17 cellular contexts compared by ENCODE assay signal in genomic region chr12:57775563-57776246, GRCh38. TPM values are rescaled to one million over a fixed set of nuclear protein-coding genes. Genes with fewer than 3 reads are reported as not detected.
A peak's percentile ranks its signal among the peaks of the same experiment; 100 is the strongest.
DNase-seq lines count a peak whose midpoint lies in the region; ATAC-seq and TF ChIP-seq lines count a peak whose summit lies in the region.
"Had no signal": no experiment of that assay in that cellular context is flagged by ENCODE, and none has a peak within 500 bp of the region (broad histone marks: within the 10 kb centered on the region; RNA-seq: fewer than 3 reads in every experiment).

No MANE protein-coding gene starts in this region.

- DNase-seq in CD4-positive, alpha-beta T cell = no peak
- DNase-seq in SJSA1 (ENCODE audit: low read depth in 1 of 2, low spot score in 2 of 2) = peak; percentile 71 to 79
- peak; percentile 27 for DNase-seq in iPS-NIHi7 (ENCODE audit: extremely low spot score)
- DNase-seq in GM19238 (ENCODE audit: insufficient read length, low spot score) = no peak
- no peak for DNase-seq in NCI-H345 treated with DMSO at 0.1 percent for 48 hours (lab: John Stamatoyannopoulos, UW; ENCODE audit: unreplicated experiment)
- DNase-seq in cerebellar cortex (ENCODE audit: low spot score) = no peak
- DNase-seq: activated CD4-positive, alpha-beta T cell treated with anti-CD3 and anti-CD28 coated beads, Interleukin-2, amount 50 U/mL, for 4 hours; activated naive CD8-positive, alpha-beta T cell treated with anti-CD3 and anti-CD28 coated beads, Interleukin-2, amount 10 ng/mL, durations not matched to agents 7 days and 5 days; effector memory CD4-positive, alpha-beta T cell; NCI-H1092 treated with DMSO at 0.1 percent for 48 hours; right cardiac atrium; SHP77 treated with DMSO at 0.1 percent for 48 hours had no signal

- peaks cover 7% of the 10 kb centered on the region for H3K36me3 Mint-ChIP-seq in CD4-positive, alpha-beta T cell (ENCODE audit: low read depth)

- H3K27me3 Mint-ChIP-seq in CD4-positive, alpha-beta T cell = no peaks in the 10 kb centered on the region
- H3K27me3 Mint-ChIP-seq: activated naive CD8-positive, alpha-beta T cell treated with anti-CD3 and anti-CD28 coated beads, Interleukin-2, amount 10 ng/mL, durations not matched to agents 7 days and 5 days had no signal

- intact Hi-C loops in CD4-positive, alpha-beta T cell (cut with DNase I, micrococcal nuclease) = no loop called here

- no peaks in the 10 kb centered on the region for H3K9me3 ChIP-seq in CD4-positive, alpha-beta T cell (ENCODE audit: control insufficient read depth, low read length)
- no peaks in the 10 kb centered on the region for H3K9me3 ChIP-seq in SJSA1 (replicated peaks)
- H3K9me3 ChIP-seq: BLaER1 treated with 17β-estradiol and CSF1 and Interleukin-3, amounts not matched to agents 10 nM and 100 nM; HAP-1 had no signal

- H3K27ac ChIP-seq in CD4-positive, alpha-beta T cell (ENCODE audit: low read depth, low read length) = no peak overlapping the region
- H3K27ac ChIP-seq in SJSA1 = no peak overlapping the region
- H3K27ac ChIP-seq: cardiac muscle cell had no signal

- peaks cover 24% of the 10 kb centered on the region for H3K4me1 ChIP-seq in SJSA1 (replicated peaks)

- H3K27ac Mint-ChIP-seq in CD4-positive, alpha-beta T cell = no peak overlapping the region
- H3K27ac Mint-ChIP-seq: activated naive CD8-positive, alpha-beta T cell treated with anti-CD3 and anti-CD28 coated beads, Interleukin-2, amount 10 ng/mL, durations not matched to agents 7 days and 5 days had no signal

- H3K27me3 ChIP-seq in CD4-positive, alpha-beta T cell (ENCODE audit: control insufficient read depth, insufficient read depth, low read length) = no peaks in the 10 kb centered on the region
- no peaks in the 10 kb centered on the region for H3K27me3 ChIP-seq in SJSA1 (replicated peaks)
- H3K27me3 ChIP-seq: BLaER1 treated with 17β-estradiol and CSF1 and Interleukin-3, amounts not matched to agents 10 nM and 100 nM; cardiac muscle cell had no signal

- peaks cover 60% of the 10 kb centered on the region for H3K36me3 ChIP-seq in SJSA1
- H3K36me3 ChIP-seq: cardiac muscle cell had no signal

- ATAC-seq in CD4-positive, alpha-beta T cell (ENCODE audit: poor library complexity) = no peak
- ATAC-seq in GM21717 (IDR thresholded peaks at IDR 0.05; ENCODE audit: unreplicated experiment) = no peak
- ATAC-seq: right cardiac atrium had no signal

- no peaks in the 10 kb centered on the region for H3K9me3 Mint-ChIP-seq in CD4-positive, alpha-beta T cell
- H3K9me3 Mint-ChIP-seq: activated naive CD8-positive, alpha-beta T cell treated with anti-CD3 and anti-CD28 coated beads, Interleukin-2, amount 10 ng/mL, durations not matched to agents 7 days and 5 days had no signal

- peak overlapping the region; percentile 52 for H3K4me3 Mint-ChIP-seq in CD4-positive, alpha-beta T cell
- H3K4me3 Mint-ChIP-seq: activated naive CD8-positive, alpha-beta T cell treated with anti-CD3 and anti-CD28 coated beads, Interleukin-2, amount 10 ng/mL, durations not matched to agents 7 days and 5 days had no signal

- CTCF ChIA-PET in CD4-positive, alpha-beta T cell (lab: Charles Lee) = interaction anchor here (3.3 kb wide), 1 partner anchor 19 kb away, joined by 10 read pairs; no protein-coding TSS in a partner anchor

- POLR2A ChIA-PET in CD4-positive, alpha-beta T cell (lab: Charles Lee) = no interaction called here

- peaks cover 30% of the 10 kb centered on the region for H3K4me1 Mint-ChIP-seq in CD4-positive, alpha-beta T cell (ENCODE audit: low read depth)

- no peak for TF ChIP-seq CTCF in CD4-positive, alpha-beta T cell (IDR thresholded peaks at IDR 0.05)
- peak; percentile 32 for TF ChIP-seq CTCF in GM12873 (IDR thresholded peaks at IDR 0.05; ENCODE audit: insufficient read depth, low read depth, low read length, missing control alignments)

- H3K4me3 ChIP-seq in SJSA1 = no peak overlapping the region
- H3K4me3 ChIP-seq: BLaER1 treated with 17β-estradiol and CSF1 and Interleukin-3, amounts not matched to agents 10 nM and 100 nM; cardiac muscle cell; HAP-1 had no signal

RNA-seq across cellular contexts. Expression of gene EEF1AKMT3, which starts 3.3 kb away (rescaled TPM):
- total RNA-seq in CD4-positive, alpha-beta T cell = 1 to 10 TPM; 1.1 to 1.4 TPM
- total RNA-seq in SJSA1 (2014; rRNA removed; shearing (Covaris generic)) = 53.1 and 62.2 TPM in 2 replicates

RNA-seq across cellular contexts. Expression of gene METTL1, which starts 3.8 kb away (rescaled TPM):
- total RNA-seq in CD4-positive, alpha-beta T cell = 10 to 100 TPM in 1 of 2 experiments, 1 to 10 TPM in 1; 9.3 to 12.0 TPM
- total RNA-seq in SJSA1 (2014; rRNA removed; shearing (Covaris generic)) = 173 and 193 TPM in 2 replicates

RNA-seq across cellular contexts. Expression of gene TSFM, which starts 6.9 kb away (rescaled TPM):
- total RNA-seq in CD4-positive, alpha-beta T cell = 10 to 100 TPM; 25.8 to 26.9 TPM
- 591 and 596 TPM in 2 replicates for total RNA-seq in SJSA1 (2014; rRNA removed; shearing (Covaris generic))

RNA-seq across cellular contexts. Expression of gene CYP27B1, which starts 8.8 kb away (rescaled TPM):
- total RNA-seq in CD4-positive, alpha-beta T cell = 1 to 10 TPM; 1.0 to 1.4 TPM
- total RNA-seq in SJSA1 (2014; rRNA removed; shearing (Covaris generic)) = 12.9 and 21.9 TPM in 2 replicates

RNA-seq across cellular contexts. Expression of gene MARCHF9, which starts 20.8 kb away (rescaled TPM):
- total RNA-seq in CD4-positive, alpha-beta T cell = 10 to 100 TPM; 39.9 to 40.8 TPM
- 88.7 and 107 TPM in 2 replicates for total RNA-seq in SJSA1 (2014; rRNA removed; shearing (Covaris generic))

Comparison
In these comparisons a context has a peak if more than half of its experiments do, and no peak if none do; other contexts are left out.
1. DNase-seq: peak in SJSA1 (2 of 2) and iPS-NIHi7 (single experiment); none in CD4-positive, alpha-beta T cell (0 of 10), GM19238 (single experiment), NCI-H345 treated with DMSO at 0.1 percent for 48 hours (single experiment) and cerebellar cortex (single experiment).
2. RNA of gene EEF1AKMT3, which starts 3.3 kb away (total RNA-seq): 53.1 to 62.2 TPM in SJSA1; 1.1 to 1.4 TPM in CD4-positive, alpha-beta T cell; every median in the first group is over 10 times any median in the second.
3. RNA of gene METTL1, which starts 3.8 kb away (total RNA-seq): 173 to 193 TPM in SJSA1; 9.3 to 12.0 TPM in CD4-positive, alpha-beta T cell; every median in the first group is over 10 times any median in the second.
4. RNA of gene TSFM, which starts 6.9 kb away (total RNA-seq): 591 to 596 TPM in SJSA1; 25.8 to 26.9 TPM in CD4-positive, alpha-beta T cell; every median in the first group is over 10 times any median in the second.